3 cellular contexts compared by ENCODE assay signal in the genomic region with DNA sequence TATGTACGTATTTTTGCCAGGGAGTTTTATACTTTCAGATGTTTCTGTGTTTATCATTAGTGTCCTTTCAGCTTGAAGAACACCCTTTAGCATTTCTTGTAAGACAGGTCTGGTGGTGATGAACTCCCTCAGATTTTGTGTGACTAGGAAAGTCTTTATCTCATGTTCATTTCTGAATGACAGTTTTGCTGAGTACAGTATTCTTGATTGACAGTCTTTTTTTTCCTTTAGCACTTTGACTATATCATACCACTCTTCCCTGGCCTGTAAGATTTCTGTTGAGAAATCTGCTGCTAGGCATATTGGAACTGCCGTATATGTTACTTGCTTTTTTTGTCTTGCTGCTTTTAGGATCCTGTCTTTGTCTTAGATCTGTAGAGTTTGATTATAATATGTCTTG.
TF ChIP-seq lines count a peak whose summit lies in the region.

No MANE protein-coding gene starts in this region.

TF ChIP-seq in HepG2, 621 proteins besides CTCF, POLR2A, EP300 and RAD21:
- TF ChIP-seq, protein P1, sequence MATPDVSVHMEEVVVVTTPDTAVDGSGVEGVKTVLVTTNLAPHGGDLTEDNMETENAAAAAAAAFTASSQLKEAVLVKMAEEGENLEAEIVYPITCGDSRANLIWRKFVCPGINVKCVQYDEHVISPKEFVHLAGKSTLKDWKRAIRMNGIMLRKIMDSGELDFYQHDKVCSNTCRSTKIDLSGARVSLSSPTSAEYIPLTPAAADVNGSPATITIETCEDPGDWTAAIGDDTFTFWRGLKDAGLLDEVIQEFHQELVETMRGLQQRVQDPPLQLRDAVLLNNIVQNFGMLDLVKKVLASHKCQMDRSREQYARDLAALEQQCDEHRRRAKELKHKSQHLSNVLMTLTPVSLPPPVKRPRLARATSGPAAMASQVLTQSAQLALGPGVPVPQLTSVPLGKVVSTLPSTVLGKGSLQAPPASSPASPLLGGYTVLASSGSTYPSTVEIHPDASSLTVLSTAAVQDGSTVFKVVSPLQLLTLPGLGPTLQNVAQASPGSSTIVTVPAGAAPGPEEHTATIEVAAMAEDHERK (CRISPR knock-in tag; IDR thresholded peaks at IDR 0.05; ENCODE audit: low read depth): no peak
- TF ChIP-seq MAFF (IDR thresholded peaks at IDR 0.05; ENCODE audit: low read depth, low read length) (0 out of 2 replicates have a peak, but pooled peaks have one; percentile 14), MAFK (conservative IDR thresholded peaks at IDR 0.05 in 1 of 2, IDR thresholded peaks at IDR 0.05 in 1 of 2; ENCODE audit: low read length in 2 of 2) (peak; percentile 15 to 63; a peak in 3 of 4 replicates), ZNF136 (CRISPR knock-in tag; IDR thresholded peaks at IDR 0.05; ENCODE audit: low read depth) (peak; percentile 89; the same call in 1 of the 2 replicates), ATRX (CRISPR knock-in tag; IDR thresholded peaks at IDR 0.05; ENCODE audit: borderline replicate concordance) (no peak), JUN (CRISPR knock-in tag; IDR thresholded peaks at IDR 0.05) (no peak)

TF ChIP-seq in GM12878, 131 proteins besides CTCF, POLR2A, EP300 and RAD21:
- TF ChIP-seq HDAC6 (IDR thresholded peaks at IDR 0.05; ENCODE audit: unreplicated experiment): no peak
- TF ChIP-seq, protein P2, sequence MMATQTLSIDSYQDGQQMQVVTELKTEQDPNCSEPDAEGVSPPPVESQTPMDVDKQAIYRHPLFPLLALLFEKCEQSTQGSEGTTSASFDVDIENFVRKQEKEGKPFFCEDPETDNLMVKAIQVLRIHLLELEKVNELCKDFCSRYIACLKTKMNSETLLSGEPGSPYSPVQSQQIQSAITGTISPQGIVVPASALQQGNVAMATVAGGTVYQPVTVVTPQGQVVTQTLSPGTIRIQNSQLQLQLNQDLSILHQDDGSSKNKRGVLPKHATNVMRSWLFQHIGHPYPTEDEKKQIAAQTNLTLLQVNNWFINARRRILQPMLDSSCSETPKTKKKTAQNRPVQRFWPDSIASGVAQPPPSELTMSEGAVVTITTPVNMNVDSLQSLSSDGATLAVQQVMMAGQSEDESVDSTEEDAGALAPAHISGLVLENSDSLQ (IDR thresholded peaks at IDR 0.05): 0 out of 2 replicates have a peak, but pooled peaks have one; percentile 19
- 0 out of 2 replicates have a peak, but pooled peaks have one; percentile 11 for TF ChIP-seq CBX5 (IDR thresholded peaks at IDR 0.05; ENCODE audit: low read depth)

TF ChIP-seq in neural cell, 6 proteins besides CTCF, POLR2A, EP300 and RAD21:
- TF ChIP-seq EZH2 (IDR thresholded peaks at IDR 0.05; ENCODE audit: borderline replicate concordance, insufficient read depth, low read length, poor library complexity, severe bottlenecking): no peak
